In genomic region chr17:1455291-1455747, GRCh38 we compare ENCODE assay signal across 8 cellular contexts. TPM values are rescaled to one million over a fixed set of nuclear protein-coding genes. Genes with fewer than 3 reads are reported as not detected.
DNase-seq lines count a peak whose midpoint lies in the region; ATAC-seq and TF ChIP-seq lines count a peak whose summit lies in the region.

No MANE protein-coding gene starts in this region.

- peak overlapping the region; percentile 87 to 96 for H3K4me3 Mint-ChIP-seq in activated T-cell treated with anti-CD3 and anti-CD28 coated beads, Interleukin-2, amount 50 U/mL, for 72 hours
- H3K4me3 Mint-ChIP-seq in naive B cell: peak overlapping the region; percentile 82 to 97 (median 92)
- H3K4me3 Mint-ChIP-seq in type B pancreatic cell: peak overlapping the region; percentile 93

- H3K9me3 ChIP-seq in BLaER1 treated with 17β-estradiol and CSF1 and Interleukin-3, amounts not matched to agents 10 nM and 100 nM (replicated peaks in 1 of 11): no peaks in the 10 kb centered on the region

- peak; percentile 37 for ATAC-seq in GM18868 (IDR thresholded peaks at IDR 0.05; ENCODE audit: unreplicated experiment)
- peak; percentile 33 for ATAC-seq in HG03095 (IDR thresholded peaks at IDR 0.05; ENCODE audit: unreplicated experiment)
- peak; percentile 20 to 23 for ATAC-seq in activated T-cell treated with anti-CD3 and anti-CD28 coated beads, Interleukin-2, amount 50 U/mL, for 72 hours (replicated peaks in 1 of 2)
- ATAC-seq in naive B cell (ENCODE audit: low read depth in 2 of 2): peak; percentile 44 to 47

- H3K27ac Mint-ChIP-seq in activated T-cell treated with anti-CD3 and anti-CD28 coated beads, Interleukin-2, amount 50 U/mL, for 72 hours: peak overlapping the region; percentile 75
- H3K27ac Mint-ChIP-seq in naive B cell: peak overlapping the region; percentile 76 to 97 (median 96)
- peak overlapping the region; percentile 95 for H3K27ac Mint-ChIP-seq in type B pancreatic cell

- H3K27me3 Mint-ChIP-seq in activated T-cell treated with anti-CD3 and anti-CD28 coated beads, Interleukin-2, amount 50 U/mL, for 72 hours (ENCODE audit: low read depth): peaks cover 18% of the 10 kb centered on the region
- H3K27me3 Mint-ChIP-seq in naive B cell: peaks cover 4 to 8% (median 5%) of the 10 kb centered on the region in 3 donors
- no peaks in the 10 kb centered on the region for H3K27me3 Mint-ChIP-seq in type B pancreatic cell

- H3K9me3 Mint-ChIP-seq in activated T-cell treated with anti-CD3 and anti-CD28 coated beads, Interleukin-2, amount 50 U/mL, for 72 hours: no peaks in the 10 kb centered on the region
- H3K9me3 Mint-ChIP-seq in naive B cell (no peaks in the 10 kb centered on the region), type B pancreatic cell (no peaks in the 10 kb centered on the region)

- H3K4me1 Mint-ChIP-seq in activated T-cell treated with anti-CD3 and anti-CD28 coated beads, Interleukin-2, amount 50 U/mL, for 72 hours (ENCODE audit: low read depth): peaks cover 50% of the 10 kb centered on the region
- H3K4me1 Mint-ChIP-seq in naive B cell (peaks cover 23 to 58% (median 41%) of the 10 kb centered on the region in 3 donors), type B pancreatic cell (ENCODE audit: unreplicated experiment) (peaks cover 23% of the 10 kb centered on the region)

- H3K27me3 ChIP-seq in BLaER1 treated with 17β-estradiol and CSF1 and Interleukin-3, amounts not matched to agents 10 nM and 100 nM: peaks cover 4 to 25% (median 12%) of the 10 kb centered on the region in 11 experiments; a peak in 21 of 22 replicates

- peak; percentile 78 for TF ChIP-seq CTCF in type B pancreatic cell (conservative IDR thresholded peaks at IDR 0.05)

- peaks cover 53 to 70% (median 56%) of the 10 kb centered on the region in 11 experiments for H4K20me1 ChIP-seq in BLaER1 treated with 17β-estradiol and CSF1 and Interleukin-3, amounts not matched to agents 10 nM and 100 nM

- peak; percentile 84 for DNase-seq in NCI-H82 (lab: John Stamatoyannopoulos, UW)
- DNase-seq in activated T-cell treated with anti-CD3 and anti-CD28 coated beads, Interleukin-2, amount 50 U/mL, for 72 hours: peak; percentile 47 to 50
- DNase-seq in fibroblast of gingiva (ENCODE audit: low read depth): peak; percentile 78
- DNase-seq in naive B cell: peak; percentile 62
- no peak for DNase-seq in type B pancreatic cell (ENCODE audit: extremely low spot score, unreplicated experiment)

- H3K36me3 ChIP-seq in BLaER1 treated with 17β-estradiol and CSF1 and Interleukin-3, amounts not matched to agents 10 nM and 100 nM: peaks cover 16 to 42% (median 38%) of the 10 kb centered on the region in 11 experiments; a peak in 20 of 22 replicates

- peaks cover 27 to 51% (median 34%) of the 10 kb centered on the region in 10 experiments for H3K4me1 ChIP-seq in BLaER1 treated with 17β-estradiol and CSF1 and Interleukin-3, amounts not matched to agents 10 nM and 100 nM

- peak overlapping the region; percentile 74 to 99 (median 94) for H3K4me2 ChIP-seq in BLaER1 treated with 17β-estradiol and CSF1 and Interleukin-3, amounts not matched to agents 10 nM and 100 nM

- peak overlapping the region; percentile 83 to 100 (median 99) for H3K4me3 ChIP-seq in BLaER1 treated with 17β-estradiol and CSF1 and Interleukin-3, amounts not matched to agents 10 nM and 100 nM

- peak overlapping the region; percentile 90 to 99 (median 97) for H3K27ac ChIP-seq in BLaER1 treated with 17β-estradiol and CSF1 and Interleukin-3, amounts not matched to agents 10 nM and 100 nM

- H3K9ac ChIP-seq in BLaER1 treated with 17β-estradiol and CSF1 and Interleukin-3, amounts not matched to agents 10 nM and 100 nM: peak overlapping the region; percentile 93 to 99 (median 98)

- H3K36me3 Mint-ChIP-seq in activated T-cell treated with anti-CD3 and anti-CD28 coated beads, Interleukin-2, amount 50 U/mL, for 72 hours (ENCODE audit: insufficient read depth in 2 of 2): peaks cover 2 to 13% of the 10 kb centered on the region in 2 donors
- no peaks in the 10 kb centered on the region for H3K36me3 Mint-ChIP-seq in naive B cell
- H3K36me3 Mint-ChIP-seq in type B pancreatic cell: no peaks in the 10 kb centered on the region

RNA-seq across cellular contexts. Expression of gene CRK, which starts 0.7 kb away (rescaled TPM):
- 10 to 100 TPM; 18.7 to 22.9 TPM for total RNA-seq in activated T-cell treated with anti-CD3 and anti-CD28 coated beads, Interleukin-2, amount 50 U/mL, for 72 hours
- 10 to 100 TPM; 28.1 to 34.6 (median 32.3) TPM for polyA plus RNA-seq in naive B cell (ENCODE audit: low read depth in 6 of 6)
- total RNA-seq in type B pancreatic cell (ENCODE audit: low replicate concordance): 49.5 and 53.6 TPM in 2 replicates

RNA-seq across cellular contexts. Expression of gene MYO1C, which starts 37.2 kb away (rescaled TPM):
- 10 to 100 TPM; 32.8 to 49.9 TPM for total RNA-seq in activated T-cell treated with anti-CD3 and anti-CD28 coated beads, Interleukin-2, amount 50 U/mL, for 72 hours
- 10 to 100 TPM; 12.0 to 32.5 (median 21.4) TPM for polyA plus RNA-seq in naive B cell (ENCODE audit: low read depth in 6 of 6)
- 73.6 and 132 TPM in 2 replicates for total RNA-seq in type B pancreatic cell (ENCODE audit: low replicate concordance)

RNA-seq across cellular contexts. Expression of gene YWHAE, which starts 55.3 kb away (rescaled TPM):
- 100 to 1,000 TPM; 328 to 339 TPM for total RNA-seq in activated T-cell treated with anti-CD3 and anti-CD28 coated beads, Interleukin-2, amount 50 U/mL, for 72 hours
- polyA plus RNA-seq in naive B cell (ENCODE audit: low read depth in 6 of 6): 10 to 100 TPM; 41.6 to 51.5 (median 44.8) TPM
- total RNA-seq in type B pancreatic cell (ENCODE audit: low replicate concordance): 674 and 773 TPM in 2 replicates
